8 cellular contexts compared by ENCODE assay signal in genomic region chr17:78359216-78359935, GRCh38. TPM values are rescaled to one million over a fixed set of nuclear protein-coding genes. Genes with fewer than 3 reads are reported as not detected.
A peak's percentile ranks its signal among the peaks of the same experiment; 100 is the strongest.
DNase-seq lines count a peak whose midpoint lies in the region; ATAC-seq, FAIRE-seq and TF ChIP-seq lines count a peak whose summit lies in the region.

No MANE protein-coding gene starts in this region.

- ATAC-seq in Right ventricle myocardium inferior (peak; percentile 17), HG03097 (IDR thresholded peaks at IDR 0.05; ENCODE audit: low FRiP score, unreplicated experiment) (no peak), GM21786 (IDR thresholded peaks at IDR 0.05; ENCODE audit: unreplicated experiment) (no peak)

- H3K79me1 ChIP-seq in H1 (ENCODE audit: low read depth, low read length) = no peaks in the 10 kb centered on the region

- H4K20me1 ChIP-seq in H1 (replicated peaks in 1 of 2; ENCODE audit: control insufficient read depth in 1 of 2, insufficient read depth in 2 of 2, low read length in 2 of 2) = peaks cover 16 to 20% of the 10 kb centered on the region in 2 experiments

- no peak overlapping the region for H2BK12ac ChIP-seq in H1 (ENCODE audit: low read depth, low read length)

- H3K4me1 ChIP-seq in H1 (replicated peaks in 1 of 4; ENCODE audit: control insufficient read depth in 3 of 4, insufficient read depth in 4 of 4, low read length in 3 of 4) (peaks cover 13 to 47% (median 31%) of the 10 kb centered on the region in 4 experiments), mucosa of stomach (ENCODE audit: control insufficient read depth, insufficient read depth, low read length) (peaks cover 45% of the 10 kb centered on the region), uterus (peaks cover 0 to 6% of the 10 kb centered on the region in 2 donors)

- H3K36me3 ChIP-seq in H1 (ENCODE audit: control insufficient read depth in 2 of 4, insufficient read depth in 4 of 4, low read length in 3 of 4) (peaks cover 2 to 19% (median 7%) of the 10 kb centered on the region in 4 experiments; a peak in 5 of 8 replicates), mucosa of stomach (ENCODE audit: control insufficient read depth, insufficient read depth, low read length) (peaks cover 11% of the 10 kb centered on the region), uterus (no peaks in the 10 kb centered on the region)

- 0% methylated on average over 35 of the region's 76 CpGs; no CpG with 5 or more reads in 1 of the 2 experiments for WGBS in H1 (ENCODE audit: extremely low coverage in 1 of 2, insufficient coverage in 1 of 2, insufficient read length in 1 of 2, insufficient replicate concordance in 2 of 2, low coverage in 1 of 2, low lambda C conversion rate in 2 of 2, missing lambda C conversion rate in 1 of 2), 2 experiments

- no peak overlapping the region for H2AFZ ChIP-seq in H1 (ENCODE audit: low read length)

- peak overlapping the region; percentile 62 for H4K91ac ChIP-seq in H1 (replicated peaks; ENCODE audit: insufficient read length, low read length)

- no peaks in the 10 kb centered on the region for H3K9me3 ChIP-seq in H1 (ENCODE audit: insufficient read depth in 2 of 2, low read depth in 1 of 2, low read length in 1 of 2)
- no peaks in the 10 kb centered on the region for H3K9me3 ChIP-seq in mucosa of stomach (ENCODE audit: control insufficient read depth, low read length)
- H3K9me3 ChIP-seq in uterus = no peaks in the 10 kb centered on the region

- H2BK120ac ChIP-seq in H1 (replicated peaks; ENCODE audit: low read depth, low read length) = no peak overlapping the region

- H3K9ac ChIP-seq in H1 (replicated peaks in 1 of 4; ENCODE audit: extremely low read depth in 1 of 4, low read depth in 3 of 4, low read length in 3 of 4) = peak overlapping the region; percentile 52 to 89 (median 59); a peak in 6 of 7 replicates
- H3K9ac ChIP-seq in mucosa of stomach (ENCODE audit: low read length) = peak overlapping the region; percentile 79

- no peak for TF ChIP-seq RAD21 in H1 (IDR thresholded peaks at IDR 0.05 in 1 of 2, conservative IDR thresholded peaks at IDR 0.05 in 1 of 2; ENCODE audit: low read depth in 2 of 2, low read length in 2 of 2)

- TF ChIP-seq POLR2A in H1 (IDR thresholded peaks at IDR 0.05; ENCODE audit: control extremely low read depth in 1 of 2, low read depth in 2 of 2, low read length in 2 of 2) = no peak; a peak in 1 of 3 replicates
- TF ChIP-seq POLR2A in uterus (IDR thresholded peaks at IDR 0.05) = no peak

- peak overlapping the region; percentile 56; the same call in 1 of the 2 replicates for H2BK5ac ChIP-seq in H1 (ENCODE audit: low read depth, low read length)

- peak overlapping the region; percentile 66 to 80 for H3K4me2 ChIP-seq in H1 (ENCODE audit: insufficient read depth in 1 of 2, low read depth in 2 of 2, low read length in 2 of 2)

- peak overlapping the region; percentile 28 for H4K8ac ChIP-seq in H1 (ENCODE audit: extremely low read depth, insufficient read depth, low read length)

- FAIRE-seq in H1 (lab: Jason Lieb, UNC) = no peak

- H3K4me3 ChIP-seq in H1 (ENCODE audit: extremely low read depth in 1 of 4, insufficient read depth in 2 of 4, low read depth in 3 of 4, low read length in 4 of 4) (peak overlapping the region; percentile 66 to 81 (median 77)), mucosa of stomach (ENCODE audit: low read length) (peak overlapping the region; percentile 50), uterus (peak overlapping the region; percentile 43 to 74)

- H2BK15ac ChIP-seq in H1 (ENCODE audit: low read length) = no peak overlapping the region

- H3K14ac ChIP-seq in H1 (ENCODE audit: insufficient read length) = no peak overlapping the region

- no peak overlapping the region for H2AK5ac ChIP-seq in H1 (ENCODE audit: low read depth, low read length)

- H3K27ac ChIP-seq in H1 (ENCODE audit: low read depth, low read length) (peak overlapping the region; percentile 32; the same call in 1 of the 2 replicates), uterus (peak overlapping the region; percentile 72 to 95)

- no peak for TF ChIP-seq EP300 in H1 (IDR thresholded peaks at IDR 0.05; ENCODE audit: borderline replicate concordance in 1 of 2, low read depth in 2 of 2, low read length in 2 of 2)

- in situ Hi-C loops in SK-MEL-5 (cut with HindIII; ENCODE audit: low pct_unique_long_range_greater_than_20kb, low sequenced_read_pairs) = no loop called here

- DNase-seq in Right ventricle myocardium inferior (ENCODE audit: missing footprints) (peak; percentile 72), cardiac septum (ENCODE audit: low spot score) (no peak), SK-MEL-5 (ENCODE audit: low read depth, low spot score) (peak; percentile 68), H1 (ENCODE audit: low read depth in 1 of 2, low spot score in 2 of 2) (peak in 1 of 2 experiments; percentile 68), uterus (no peak)

- CTCF ChIA-PET in H1 (lab: Charles Lee; ENCODE audit: partially characterized antibody) = interaction anchor here (0.6 to 20.5 kb wide), 10 partner anchors 8 to 126 kb away, joined by 3 to 257 read pairs (median 5); no protein-coding TSS in a partner anchor

- peaks cover 14% of the 10 kb centered on the region for H3K23me2 ChIP-seq in H1 (ENCODE audit: low read depth, low read length)

- peak overlapping the region; percentile 93 for H3K18ac ChIP-seq in H1 (ENCODE audit: extremely low read depth, low read length)

- no peak overlapping the region for H4K5ac ChIP-seq in H1 (ENCODE audit: insufficient read length, low read depth, low read length)

- H3K79me2 ChIP-seq in H1 (ENCODE audit: control insufficient read depth in 1 of 2, insufficient read depth in 2 of 2, low read length in 2 of 2) = peaks cover 8 to 28% of the 10 kb centered on the region in 2 experiments; a peak in 3 of 4 replicates

- intact Hi-C loops in Right ventricle myocardium inferior (cut with DNase I) = loop anchor here (2.0 kb wide), 1 partner anchor 45 kb away; no protein-coding TSS in a partner anchor
- intact Hi-C loops in cardiac septum (cut with DNase I) = loop anchor here (2.0 to 5.0 kb wide), 2 partner anchors 17 to 102 kb away; no protein-coding TSS in a partner anchor
- intact Hi-C loops in uterus (cut with DNase I; ENCODE audit: low total_unique reads) = no loop called here

- peaks cover 0 to 27% (median 11%) of the 10 kb centered on the region in 4 experiments; a peak in 4 of 7 replicates for H3K27me3 ChIP-seq in H1 (replicated peaks in 1 of 4; ENCODE audit: control insufficient read depth in 3 of 4, extremely low read depth in 1 of 4, insufficient read depth in 3 of 4, low read length in 3 of 4)
- H3K27me3 ChIP-seq in mucosa of stomach (ENCODE audit: control insufficient read depth, insufficient read depth, low read length) = peaks cover 5% of the 10 kb centered on the region
- no peaks in the 10 kb centered on the region for H3K27me3 ChIP-seq in uterus

- no peak overlapping the region for H3K23ac ChIP-seq in H1 (ENCODE audit: insufficient read length)

- TF ChIP-seq CTCF in H1 (IDR thresholded peaks at IDR 0.05; ENCODE audit: control extremely low read depth in 1 of 3, insufficient read depth in 1 of 3, low read depth in 1 of 3, low read length in 3 of 3) = no peak
- no peak for TF ChIP-seq CTCF in uterus (IDR thresholded peaks at IDR 0.05)

- H2BK20ac ChIP-seq in H1 (ENCODE audit: low read length) = no peak overlapping the region

- H3K56ac ChIP-seq in H1 (replicated peaks; ENCODE audit: insufficient read length, low read depth, low read length) = peak overlapping the region; percentile 63

- H3K4ac ChIP-seq in H1 (replicated peaks; ENCODE audit: insufficient read length, low read depth, low read length) = no peak overlapping the region

- POLR2A ChIA-PET in H1 (lab: Charles Lee; ENCODE audit: partially characterized antibody) = interaction anchor here (0.7 to 4.9 kb wide), 12 partner anchors 8 to 60 kb away, joined by 3 to 29 read pairs (median 8); no protein-coding TSS in a partner anchor

TF ChIP-seq in H1, 55 proteins besides CTCF, POLR2A, EP300 and RAD21 (continues in another document):
- 0 out of 4 replicates have a peak, but pooled peaks of 1 of the 2 experiments have one; percentile 32 for TF ChIP-seq SIN3A (conservative IDR thresholded peaks at IDR 0.05 in 1 of 2, IDR thresholded peaks at IDR 0.05 in 1 of 2; ENCODE audit: low read depth in 1 of 2, low read length in 2 of 2)
- TF ChIP-seq FOSL1 (IDR thresholded peaks at IDR 0.05; ENCODE audit: insufficient read depth, low read depth, low read length) = no peak
- no peak for TF ChIP-seq EGR1 (IDR thresholded peaks at IDR 0.05; ENCODE audit: borderline replicate concordance, low read depth, low read length)
- TF ChIP-seq KDM4A (IDR thresholded peaks at IDR 0.05; ENCODE audit: low read depth, low read length, severe bottlenecking) = no peak

RNA-seq across cellular contexts. Expression of gene SOCS3, which starts 0.5 kb away (rescaled TPM):
- total RNA-seq in Right ventricle myocardium inferior (12.2 TPM), cardiac septum (49.9 TPM), uterus (100 to 1,000 TPM in 1 of 4 donors, 10 to 100 TPM in 3; 20.9 to 101 (median 39.5) TPM)
- 157 and 166 TPM in 2 replicates for total RNA-seq in SK-MEL-5 (2014; rRNA removed; shearing (Covaris generic))
- 102 and 126 TPM in 2 replicates for polyA plus RNA-seq in SK-MEL-5 (2015; cell fraction: cytosol; rRNA removed)
- polyA plus RNA-seq in SK-MEL-5 (2015; cell fraction: nucleus; rRNA removed) = 124 and 141 TPM in 2 replicates
- total RNA-seq in H1 (2021; fragmentation: NEBNext Ultra II Directional; extraction: Animal tissue kit (Norgen Biotek cat#: 25700)) = 47.9 and 49.4 TPM in 2 replicates
- polyA plus RNA-seq in H1 (2011; rRNA removed) = 10.1 and 15.2 TPM in 2 replicates
- 13.5 TPM for polyA plus RNA-seq in H1 (2011; cell fraction: cytosol; rRNA removed)
- polyA plus RNA-seq in H1 (2011; cell fraction: nucleus; rRNA removed) = 33.4 TPM
- 13.7 to 17.9 TPM (median 15.6 TPM) in 4 replicates for polyA plus RNA-seq in H1 (2012, experiment 1 of 2)
- 21.7 TPM for polyA plus RNA-seq in H1 (2012, experiment 2 of 2)
- polyA plus RNA-seq in H1 (2013, experiment 1 of 2) = 28.0 TPM
- polyA plus RNA-seq in H1 (2013, experiment 2 of 2) = 27.0 TPM
- polyA minus RNA-seq in H1 (2011; rRNA and poly(A)+ RNA removed) = 7.3 and 11.0 TPM in 2 replicates
- 17.7 TPM for polyA minus RNA-seq in H1 (2011; cell fraction: cytosol; rRNA and poly(A)+ RNA removed)
- polyA minus RNA-seq in H1 (2011; cell fraction: nucleus; rRNA and poly(A)+ RNA removed) = 14.3 TPM

RNA-seq across cellular contexts. Expression of gene PGS1, which starts 19.1 kb away (rescaled TPM):
- total RNA-seq in Right ventricle myocardium inferior (16.7 TPM), cardiac septum (22.1 TPM), uterus (10 to 100 TPM; 12.9 to 75.4 (median 63.1) TPM)
- 41.7 and 43.5 TPM in 2 replicates for total RNA-seq in SK-MEL-5 (2014; rRNA removed; shearing (Covaris generic))
- 48.1 and 63.6 TPM in 2 replicates for polyA plus RNA-seq in SK-MEL-5 (2015; cell fraction: cytosol; rRNA removed)
- 282 and 416 TPM in 2 replicates for polyA plus RNA-seq in SK-MEL-5 (2015; cell fraction: nucleus; rRNA removed)
- 56.7 and 60.0 TPM in 2 replicates for total RNA-seq in H1 (2021; fragmentation: NEBNext Ultra II Directional; extraction: Animal tissue kit (Norgen Biotek cat#: 25700))
- 46.7 and 69.3 TPM in 2 replicates for polyA plus RNA-seq in H1 (2011; rRNA removed)
- polyA plus RNA-seq in H1 (2011; cell fraction: cytosol; rRNA removed) = 69.5 TPM
- 180 TPM for polyA plus RNA-seq in H1 (2011; cell fraction: nucleus; rRNA removed)
- polyA plus RNA-seq in H1 (2012, experiment 1 of 2) = 38.8 to 53.2 TPM (median 48.6 TPM) in 4 replicates
- 42.4 TPM for polyA plus RNA-seq in H1 (2012, experiment 2 of 2)
- polyA plus RNA-seq in H1 (2013, experiment 1 of 2) = 34.5 TPM
- 33.4 TPM for polyA plus RNA-seq in H1 (2013, experiment 2 of 2)
- 49.7 and 65.7 TPM in 2 replicates for polyA minus RNA-seq in H1 (2011; rRNA and poly(A)+ RNA removed)
- 37.5 TPM for polyA minus RNA-seq in H1 (2011; cell fraction: cytosol; rRNA and poly(A)+ RNA removed)
- 62.2 TPM for polyA minus RNA-seq in H1 (2011; cell fraction: nucleus; rRNA and poly(A)+ RNA removed)

Comparison
In these comparisons a context has a peak if more than half of its experiments do, and no peak if none do; other contexts are left out.
1. DNase-seq: peak in Right ventricle myocardium inferior (single experiment) and SK-MEL-5 (single experiment); none in cardiac septum (single experiment) and uterus (0 of 2).
2. Peak in every context shown above with its lines, with median percentiles within 50 percentile points of each other: H3K4me3 ChIP-seq.